In genomic region chr14:68124050-68124449, GRCh38 we compare ENCODE assay signal across 2 cellular contexts.
TF ChIP-seq lines count a peak whose summit lies in the region.

No MANE protein-coding gene starts in this region.

TF ChIP-seq in SK-N-SH, 30 proteins besides CTCF, POLR2A, EP300 and RAD21 (continued from another document):
- TF ChIP-seq YY1 (IDR thresholded peaks at IDR 0.05; ENCODE audit: low read depth) (no peak), GATA2 (CRISPR knock-in tag; IDR thresholded peaks at IDR 0.05) (no peak), TEAD4 (IDR thresholded peaks at IDR 0.05; ENCODE audit: borderline replicate concordance, insufficient read depth) (no peak)

TF ChIP-seq in HCT116, 20 proteins besides CTCF, POLR2A, EP300 and RAD21 (continued from another document):
- no peak for TF ChIP-seq REST (IDR thresholded peaks at IDR 0.05; ENCODE audit: low read depth)
- TF ChIP-seq JUND (IDR thresholded peaks at IDR 0.05) = no peak
- no peak for TF ChIP-seq CEBPB (IDR thresholded peaks at IDR 0.05; ENCODE audit: low read depth)
- no peak for TF ChIP-seq YY1 (IDR thresholded peaks at IDR 0.05; ENCODE audit: extremely low read depth, insufficient replicate concordance, low read depth, low read length)
- no peak for TF ChIP-seq FOSL1 (IDR thresholded peaks at IDR 0.05; ENCODE audit: low read depth)
- no peak for TF ChIP-seq SRF (IDR thresholded peaks at IDR 0.05; ENCODE audit: low read depth)
- no peak for TF ChIP-seq ZBTB33 (IDR thresholded peaks at IDR 0.05; ENCODE audit: extremely low read depth, insufficient replicate concordance, low read length)
- no peak for TF ChIP-seq SIN3A (IDR thresholded peaks at IDR 0.05; ENCODE audit: low read depth)
- no peak for TF ChIP-seq TCF7L2 (IDR thresholded peaks at IDR 0.05; ENCODE audit: borderline replicate concordance, extremely low read depth, insufficient read depth, insufficient read length)
- no peak for TF ChIP-seq ATF3 (IDR thresholded peaks at IDR 0.05)
- no peak for TF ChIP-seq ELF1 (IDR thresholded peaks at IDR 0.05; ENCODE audit: borderline replicate concordance, low read depth)
- no peak for TF ChIP-seq CBX3 (IDR thresholded peaks at IDR 0.05; ENCODE audit: low read depth)
